8 cellular contexts compared by ENCODE assay signal in genomic region chr7:832292-832967, GRCh38. TPM values are rescaled to one million over a fixed set of nuclear protein-coding genes. Genes with fewer than 3 reads are reported as not detected.
A peak's percentile ranks its signal among the peaks of the same experiment; 100 is the strongest.
DNase-seq lines count a peak whose midpoint lies in the region; ATAC-seq, FAIRE-seq and TF ChIP-seq lines count a peak whose summit lies in the region.

Gene SUN1 (plus strand): TSS chr7:832476. CDS start chr7:832525, 49 bp downstream.

- POLR2A ChIA-PET in T-cell (lab: Charles Lee), result interaction anchor here in 1 of 2 donors (0.5 to 0.6 kb wide), 3 partner anchors 17 to 137 kb away, joined by 3 to 6 read pairs (median 6); no protein-coding TSS in a partner anchor

- no peaks in the 10 kb centered on the region for H3K9me3 Mint-ChIP-seq in T-cell

- peak; percentile 48 for DNase-seq in GM12864 (ENCODE audit: low read depth)
- DNase-seq in T-cell, result peak in 33 of 34 experiments; percentile 16 to 75 (median 55)
- peak; percentile 81 for DNase-seq in astrocyte of the spinal cord (ENCODE audit: low read depth, low spot score)
- DNase-seq in kidney, result peak; percentile 69
- DNase-seq in stimulated activated CD4-positive, alpha-beta T cell treated with anti-CD3 and anti-CD28 coated beads, Interleukin-2, amount 100 ng/mL, for 24 hours, result peak; percentile 66 to 72
- DNase-seq in NCI-H2196 (lab: John Stamatoyannopoulos, UW; ENCODE audit: unreplicated experiment), result no peak
- DNase-seq in foreskin melanocyte, result no peak

- in situ Hi-C loops in astrocyte of the spinal cord (cut with HindIII; ENCODE audit: low sequenced_read_pairs), result no loop called here

- H3K36me3 Mint-ChIP-seq in T-cell, result peaks cover 22% of the 10 kb centered on the region

- no peak for TF ChIP-seq CTCF in GM12864 (IDR thresholded peaks at IDR 0.05; ENCODE audit: low read depth, low read length, missing control alignments)
- TF ChIP-seq CTCF in astrocyte of the spinal cord (IDR thresholded peaks at IDR 0.05; ENCODE audit: low read depth, low read length), result peak; percentile 8
- no peak for TF ChIP-seq CTCF in kidney (IDR thresholded peaks at IDR 0.05; ENCODE audit: borderline replicate concordance, extremely low read depth, insufficient read depth)

- intact Hi-C loops in kidney (cut with DNase I), result no loop called here

- CTCF ChIA-PET in T-cell (lab: Charles Lee), result interaction anchor here in 1 of 2 donors (0.6 to 1.3 kb wide), 3 partner anchors 12 to 19 kb away, joined by 4 to 5 read pairs (median 4); no protein-coding TSS in a partner anchor

- H3K4me3 Mint-ChIP-seq in T-cell, result peak within 1 kb of the TSS; percentile 72 to 85 (median 80)

- no peaks in the 10 kb centered on the region for H3K9me3 ChIP-seq in kidney (ENCODE audit: control insufficient read depth in 1 of 2, low read length in 2 of 2)

- peak within 1 kb of the TSS; percentile 89 to 96 for H3K27ac ChIP-seq in kidney (ENCODE audit: low read depth in 2 of 2, low read length in 2 of 2)

- no peaks in the 10 kb centered on the region for H3K27me3 Mint-ChIP-seq in T-cell

- H3K9ac ChIP-seq in kidney (ENCODE audit: low read length in 2 of 2), result peak within 1 kb of the TSS; percentile 49 to 54

- ATAC-seq in HG02884 (IDR thresholded peaks at IDR 0.05; ENCODE audit: unreplicated experiment) (peak; percentile 23), T-cell (replicated peaks in 1 of 4) (peak; percentile 83 to 90 (median 84))

- H3K4me3 ChIP-seq in GM12864 (ENCODE audit: low read depth, low read length), result peak within 1 kb of the TSS; percentile 47
- H3K4me3 ChIP-seq in astrocyte of the spinal cord (ENCODE audit: low read depth, low read length), result peak within 1 kb of the TSS; percentile 12
- H3K4me3 ChIP-seq in kidney (ENCODE audit: low read length in 2 of 2), result peak within 1 kb of the TSS; percentile 25 to 37

- H3K27ac Mint-ChIP-seq in T-cell, result peak within 1 kb of the TSS; percentile 95 to 99

- no peaks in the 10 kb centered on the region for H3K36me3 ChIP-seq in kidney (ENCODE audit: control insufficient read depth in 1 of 2, insufficient read depth in 2 of 2, low read length in 2 of 2)

- no peak for FAIRE-seq in kidney (lab: Jason Lieb, UNC)

- H3K4me1 ChIP-seq in kidney (ENCODE audit: control insufficient read depth in 1 of 2, insufficient read depth in 1 of 2, low read depth in 1 of 2, low read length in 2 of 2), result peaks cover 18 to 35% of the 10 kb centered on the region in 2 donors

- H3K4me1 Mint-ChIP-seq in T-cell, result peaks cover 57 to 85% (median 68%) of the 10 kb centered on the region in 3 donors

RNA-seq across cellular contexts. Expression of gene SUN1, which starts in this region (rescaled TPM):
- total RNA-seq in T-cell (100 to 1,000 TPM in 3 of 5 donors, 10 to 100 TPM in 2; 90.8 to 299 (median 279) TPM), kidney (168 TPM)
- 40.4 TPM for polyA plus RNA-seq in kidney (ENCODE audit: insufficient read depth, low read depth, low replicate concordance)

Comparison
In these comparisons a context has a peak if more than half of its experiments do, and no peak if none do; other contexts are left out.
1. DNase-seq: peak in GM12864 (single experiment), T-cell (33 of 34), astrocyte of the spinal cord (single experiment), kidney (single experiment) and stimulated activated CD4-positive, alpha-beta T cell treated with anti-CD3 and anti-CD28 coated beads, Interleukin-2, amount 100 ng/mL, for 24 hours (2 of 2); none in NCI-H2196 (single experiment) and foreskin melanocyte (single experiment).
2. Peak in every context shown above with its lines, with median percentiles within 50 percentile points of each other: H3K4me3 ChIP-seq.